In the genomic region with DNA sequence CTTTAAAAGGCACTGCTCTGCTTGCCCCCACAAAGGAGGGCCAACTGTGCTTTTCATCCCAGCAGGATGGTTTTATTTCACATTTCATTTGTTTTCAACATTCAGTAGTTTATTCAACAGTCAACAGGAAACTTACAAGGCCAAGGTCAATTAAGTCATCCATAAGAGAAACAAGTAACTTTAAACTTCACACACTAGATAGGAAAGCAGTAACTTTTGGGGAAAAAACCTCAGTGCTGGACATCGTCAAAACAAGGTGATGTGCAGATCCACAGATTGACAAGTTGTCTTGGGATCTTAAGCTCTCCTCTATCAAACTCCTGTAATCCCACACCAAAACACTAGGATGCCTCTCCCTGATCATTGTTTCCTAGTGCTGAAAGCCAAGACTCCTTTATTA, we compare ENCODE assay signal across 1 cellular context.
TF ChIP-seq lines count a peak whose summit lies in the region.

No MANE protein-coding gene starts in this region.

TF ChIP-seq in GM12878, 131 proteins besides CTCF, POLR2A, EP300 and RAD21:
- TF ChIP-seq, protein P1, sequence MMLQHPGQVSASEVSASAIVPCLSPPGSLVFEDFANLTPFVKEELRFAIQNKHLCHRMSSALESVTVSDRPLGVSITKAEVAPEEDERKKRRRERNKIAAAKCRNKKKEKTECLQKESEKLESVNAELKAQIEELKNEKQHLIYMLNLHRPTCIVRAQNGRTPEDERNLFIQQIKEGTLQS (IDR thresholded peaks at IDR 0.05; ENCODE audit: borderline replicate concordance, extremely low read depth, low read depth, low read length): no peak
